In genomic region chr16:81276323-81276722, GRCh38 we compare ENCODE assay signal across 25 cellular contexts. TPM values are rescaled to one million over a fixed set of nuclear protein-coding genes. Genes with fewer than 3 reads are reported as not detected.
DNase-seq lines count a peak whose midpoint lies in the region; TF ChIP-seq lines count a peak whose summit lies in the region.
"Had no signal": no experiment of that assay in that cellular context is flagged by ENCODE, and none has a peak within 500 bp of the region (broad histone marks: within the 10 kb centered on the region; RNA-seq: fewer than 3 reads in every experiment).

No MANE protein-coding gene starts in this region.

- TF ChIP-seq EP300 in suprapubic skin (IDR thresholded peaks at IDR 0.05): no peak

- no peaks in the 10 kb centered on the region for H3K4me1 ChIP-seq in neuronal stem cell (ENCODE audit: control insufficient read depth in 2 of 2, insufficient read depth in 1 of 2, low read depth in 1 of 2, low read length in 2 of 2)
- H3K4me1 ChIP-seq in suprapubic skin: peaks cover 26% of the 10 kb centered on the region
- H3K4me1 ChIP-seq: left lung, testis had no signal

- no peak overlapping the region for H3K23ac ChIP-seq in neuronal stem cell (ENCODE audit: low read depth, low read length, poor library complexity)

- H3K18ac ChIP-seq in neuronal stem cell (ENCODE audit: low read length): no peak overlapping the region

- no peak overlapping the region for H2AFZ ChIP-seq in neuronal stem cell (ENCODE audit: low read length)

- H2BK15ac ChIP-seq in neuronal stem cell (ENCODE audit: low read length): no peak overlapping the region

- DNase-seq in anterior cingulate cortex (lab: John Stamatoyannopoulos, UW): peak in 51 of 58 donors; percentile 4 to 90 (median 50)
- DNase-seq in head of caudate nucleus: peak in 32 of 42 donors; percentile 7 to 75 (median 36)
- no peak for DNase-seq in neuronal stem cell (ENCODE audit: low spot score)
- no peak for DNase-seq in suprapubic skin (ENCODE audit: low spot score in 2 of 2)
- no peak for DNase-seq in NCI-H187 (lab: John Stamatoyannopoulos, UW)
- no peak for DNase-seq in stimulated activated CD4-positive, alpha-beta T cell treated with anti-CD3 and anti-CD28 coated beads, Interleukin-2, amount 100 ng/mL, for 48 hours
- no peak for DNase-seq in NCI-H2196 treated with DMSO at 0.1 percent for 48 hours (lab: John Stamatoyannopoulos, UW; ENCODE audit: unreplicated experiment)
- DNase-seq in GM03348 (ENCODE audit: low spot score): no peak
- DNase-seq: activated CD4-positive, alpha-beta T cell treated with anti-CD3 and anti-CD28 coated beads for 36 hours; activated naive CD4-positive, alpha-beta T cell treated with anti-CD3 and anti-CD28 coated beads for 36 hours; activated T-cell treated with anti-CD3 and anti-CD28 coated beads, Interleukin-2, amount 50 U/mL, for 4 hours; HFFc6; immature natural killer cell; left lung; NCI-H1092 treated with DMSO at 0.1 percent for 48 hours; NCI-H2029; NCI-H2227 treated with DMSO at 0.1 percent for 48 hours; RPMI8226; testis had no signal

- H2BK12ac ChIP-seq in neuronal stem cell (ENCODE audit: low read length): no peak overlapping the region

- no peak overlapping the region for H3K9ac ChIP-seq in neuronal stem cell (ENCODE audit: low read depth, low read length, poor library complexity)

- H3K9me3 ChIP-seq in neuronal stem cell (replicated peaks in 1 of 2; ENCODE audit: control insufficient read depth in 2 of 2, insufficient read depth in 1 of 2, low read depth in 1 of 2, low read length in 2 of 2) (no peaks in the 10 kb centered on the region), suprapubic skin (no peaks in the 10 kb centered on the region)
- H3K9me3 ChIP-seq: left lung, testis had no signal

- H4K8ac ChIP-seq in neuronal stem cell (ENCODE audit: low read depth, low read length): no peak overlapping the region

- H3K4ac ChIP-seq in neuronal stem cell (ENCODE audit: low read length): no peak overlapping the region

- H2BK5ac ChIP-seq in neuronal stem cell (ENCODE audit: low read length): no peak overlapping the region

- no peak overlapping the region for H3K14ac ChIP-seq in neuronal stem cell (ENCODE audit: low read length)

- no CpG with 5 or more reads among the region's 3 CpGs for WGBS in neuronal stem cell (ENCODE audit: extremely low coverage in 2 of 2, insufficient read length in 2 of 2, insufficient replicate concordance in 1 of 2), 2 donors
- WGBS in suprapubic skin: 94% methylated on average over 2 of the region's 3 CpGs

- intact Hi-C loops in head of caudate nucleus (cut with DNase I): no loop called here

- H4K91ac ChIP-seq in neuronal stem cell (ENCODE audit: low read depth, low read length, poor library complexity): no peak overlapping the region

- H2BK120ac ChIP-seq in neuronal stem cell (ENCODE audit: low read depth, low read length): no peak overlapping the region

- H3K79me1 ChIP-seq in neuronal stem cell (ENCODE audit: low read depth, low read length): no peaks in the 10 kb centered on the region

- peak overlapping the region; percentile 61 for H2AK5ac ChIP-seq in neuronal stem cell (ENCODE audit: low read depth, low read length)

- no peak overlapping the region for H3K4me3 ChIP-seq in neuronal stem cell (ENCODE audit: low read length in 2 of 2)
- no peak overlapping the region for H3K4me3 ChIP-seq in suprapubic skin
- H3K4me3 ChIP-seq: cardiac muscle cell, left lung, testis had no signal

- no peak overlapping the region for H3K4me2 ChIP-seq in neuronal stem cell (ENCODE audit: insufficient read depth, low read length, poor library complexity, severe bottlenecking)

- TF ChIP-seq CTCF in suprapubic skin (IDR thresholded peaks at IDR 0.05): no peak

- peaks cover 0 to 7% (median 2%) of the 10 kb centered on the region in 3 experiments for H3K27me3 ChIP-seq in neuronal stem cell (ENCODE audit: control insufficient read depth in 3 of 3, insufficient read depth in 3 of 3, low read depth in 1 of 3, low read length in 3 of 3)
- H3K27me3 ChIP-seq in suprapubic skin: no peaks in the 10 kb centered on the region
- H3K27me3 ChIP-seq: cardiac muscle cell, left lung, testis had no signal

- H3K36me3 ChIP-seq in neuronal stem cell (replicated peaks in 1 of 2; ENCODE audit: control insufficient read depth in 2 of 2, insufficient read depth in 2 of 2, low read length in 2 of 2) (no peaks in the 10 kb centered on the region), suprapubic skin (no peaks in the 10 kb centered on the region)
- H3K36me3 ChIP-seq: cardiac muscle cell, left lung had no signal

- H3K27ac ChIP-seq in neuronal stem cell (replicated peaks; ENCODE audit: low read length): no peak overlapping the region
- peak overlapping the region; percentile 27 for H3K27ac ChIP-seq in suprapubic skin
- H3K27ac ChIP-seq: cardiac muscle cell, left lung, testis had no signal

- TF ChIP-seq POLR2A in suprapubic skin (IDR thresholded peaks at IDR 0.05): no peak

RNA-seq across cellular contexts. Expression of gene BCO1, which starts 37.8 kb away (rescaled TPM):
- 0.20 TPM for polyA plus RNA-seq in neuronal stem cell (2013, experiment 1 of 2)
- 0.17 TPM for polyA plus RNA-seq in neuronal stem cell (2013, experiment 2 of 2)
- under 1 TPM in 1 of 4 donors, not detected in 3; 0.26 TPM for total RNA-seq in suprapubic skin
- total RNA-seq: activated CD4-positive, alpha-beta T cell treated with anti-CD3 and anti-CD28 coated beads for 36 hours; activated naive CD4-positive, alpha-beta T cell treated with anti-CD3 and anti-CD28 coated beads for 36 hours; activated T-cell treated with anti-CD3 and anti-CD28 coated beads, Interleukin-2, amount 50 U/mL, for 4 hours; cardiac muscle cell; endothelial cell of umbilical vein; HFFc6; skeletal muscle tissue had no signal
- polyA plus RNA-seq: AG04450, cardiac muscle cell, endothelial cell of umbilical vein, IgD-negative memory B cell, immature natural killer cell, neural cell had no signal

RNA-seq across cellular contexts. Expression of gene GAN, which starts 38.4 kb away (rescaled TPM):
- 4.3 TPM for polyA plus RNA-seq in neuronal stem cell (2013, experiment 1 of 2)
- polyA plus RNA-seq in neuronal stem cell (2013, experiment 2 of 2): 4.7 TPM
- 100 to 1,000 TPM in 3 of 4 donors, 10 to 100 TPM in 1; 74.3 to 168 (median 130) TPM for total RNA-seq in suprapubic skin

Comparison
In these comparisons a context has a peak if more than half of its experiments do, and no peak if none do; other contexts are left out.
1. DNase-seq: peak in anterior cingulate cortex (51 of 58) and head of caudate nucleus (32 of 42); none in neuronal stem cell (single experiment), suprapubic skin (0 of 2), NCI-H187 (0 of 2), stimulated activated CD4-positive, alpha-beta T cell treated with anti-CD3 and anti-CD28 coated beads, Interleukin-2, amount 100 ng/mL, for 48 hours (0 of 2), NCI-H2196 treated with DMSO at 0.1 percent for 48 hours (single experiment) and GM03348 (single experiment).